In the genomic region with DNA sequence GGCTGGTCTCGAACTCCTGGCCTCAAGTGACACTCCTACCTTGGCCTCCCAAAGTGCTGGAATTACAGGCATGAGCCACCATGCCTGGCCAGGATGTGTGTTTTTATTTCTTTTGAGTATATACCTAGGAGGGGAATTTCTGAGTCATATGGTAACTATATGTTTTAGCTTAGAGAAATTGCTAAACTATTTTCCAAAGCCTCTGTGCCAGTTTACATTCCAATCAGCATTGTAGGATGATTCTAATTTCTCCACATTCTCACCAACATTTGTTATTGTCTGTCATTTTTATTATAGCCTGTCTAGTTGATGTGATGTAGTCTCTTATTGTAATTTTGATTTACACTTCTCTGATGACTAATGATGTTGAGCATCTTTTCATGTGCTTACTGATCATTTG, we compare ENCODE assay signal across 10 cellular contexts.
"Had no signal": no experiment of that assay in that cellular context is flagged by ENCODE, and none has a peak within 500 bp of the region (broad histone marks: within the 10 kb centered on the region; RNA-seq: fewer than 3 reads in every experiment).

No MANE protein-coding gene starts in this region.

- H3K27ac ChIP-seq: GM23248 had no signal

- DNase-seq: GM23248, GOT3, H7, HFFc6, IMR-90, KG1 had no signal

- H3K9me3 Mint-ChIP-seq: HFFc6 had no signal

- ATAC-seq: HCT116, K562 had no signal

- FAIRE-seq: HTR-8/SVneo, K562 had no signal

- H3K4me1 ChIP-seq: HAP-1 had no signal

- H3K36me3 ChIP-seq: HAP-1 had no signal

- H3K4me3 Mint-ChIP-seq: HFFc6 had no signal

- H3K4me3 ChIP-seq: GM23248, HAP-1, K562 had no signal

- H3K27ac Mint-ChIP-seq: HFFc6 had no signal

- H2AFZ ChIP-seq: GM23248 had no signal

- H3K9ac ChIP-seq: GM23248 had no signal

- H3K9me3 ChIP-seq: HAP-1 had no signal
